8 cellular contexts compared by ENCODE assay signal in genomic region chr15:83066761-83067637, GRCh38. TPM values are rescaled to one million over a fixed set of nuclear protein-coding genes. Genes with fewer than 3 reads are reported as not detected.
DNase-seq lines count a peak whose midpoint lies in the region; ATAC-seq and TF ChIP-seq lines count a peak whose summit lies in the region.

BTBD1 (minus strand) TSS chr15:83067252; CDS start chr15:83067151, 101 bp downstream.

- CTCF ChIA-PET in PC-3 (lab: Charles Lee) = interaction anchor here (0.6 to 1.0 kb wide), 4 partner anchors 51 to 748 kb away, joined by 3 to 8 read pairs (median 3); no protein-coding TSS in a partner anchor

- peaks cover 11% of the 10 kb centered on the region; the same call in 1 of the 2 replicates for H3K36me3 ChIP-seq in HUES48 (ENCODE audit: control insufficient read depth, insufficient read depth, low read length)
- peaks cover 6% of the 10 kb centered on the region; the same call in 1 of the 2 replicates for H3K36me3 ChIP-seq in PC-3 (ENCODE audit: low read depth, low read length)
- H3K36me3 ChIP-seq in mucosa of stomach (ENCODE audit: control insufficient read depth, insufficient read depth, low read length) = no peaks in the 10 kb centered on the region

- ATAC-seq in GM21423 (IDR thresholded peaks at IDR 0.05; ENCODE audit: unreplicated experiment) = peak; percentile 86
- ATAC-seq in PC-3 = peak; percentile 94

- H3K4me3 ChIP-seq in HUES48 (ENCODE audit: low read depth, low read length) (peak within 1 kb of the TSS; percentile 97), PC-3 (ENCODE audit: low read length) (peak within 1 kb of the TSS; percentile 79), epithelial cell of proximal tubule (ENCODE audit: low read depth, low read length) (peak within 1 kb of the TSS; percentile 86), mucosa of stomach (ENCODE audit: low read length) (peak within 1 kb of the TSS; percentile 42)

- peak within 1 kb of the TSS; percentile 91 for H3K27ac ChIP-seq in HUES48 (ENCODE audit: low read depth, low read length)
- H3K27ac ChIP-seq in PC-3 (ENCODE audit: low read length) = peak within 1 kb of the TSS; percentile 63

- DNase-seq in DMS 273 treated with DMSO at 0.1 percent for 48 hours (lab: John Stamatoyannopoulos, UW) (peak; percentile 57), PC-3 (peak; percentile 97), activated T-cell treated with anti-CD3 and anti-CD28 coated beads for 48 hours (ENCODE audit: low read depth) (peak; percentile 94), epithelial cell of proximal tubule (ENCODE audit: low read depth) (peak; percentile 30)
- peak; percentile 93 for DNase-seq in stimulated activated CD8-positive, alpha-beta memory T cell treated with anti-CD3 and anti-CD28 coated beads, Interleukin-4, amount 100 ng/mL, for 48 hours

- TF ChIP-seq CTCF in PC-3 (conservative IDR thresholded peaks at IDR 0.05; ENCODE audit: low read depth, low read length) (no peak), epithelial cell of proximal tubule (conservative IDR thresholded peaks at IDR 0.05; ENCODE audit: low read depth, low read length) (peak; percentile 6)

- peak within 1 kb of the TSS; percentile 94 for H3K9ac ChIP-seq in HUES48 (ENCODE audit: low read depth, low read length)
- H3K9ac ChIP-seq in PC-3 (ENCODE audit: low read length) = peak within 1 kb of the TSS; percentile 85
- H3K9ac ChIP-seq in mucosa of stomach (ENCODE audit: low read length) = peak within 1 kb of the TSS; percentile 82

- peak within 1 kb of the TSS; percentile 86 for H3K4me2 ChIP-seq in PC-3 (ENCODE audit: low read length)

- POLR2A ChIA-PET in PC-3 (lab: Charles Lee; ENCODE audit: unreplicated experiment) = interaction anchor here (0.6 kb wide), 2 partner anchors 18 to 314 kb away, joined by 3 read pairs; no protein-coding TSS in a partner anchor

- H2AFZ ChIP-seq in PC-3 (ENCODE audit: low read length) = peak within 1 kb of the TSS; percentile 78

- intact Hi-C loops in PC-3 (cut with micrococcal nuclease) = loop anchor here (5.0 kb wide), 1 partner anchor 140 kb away; the partner anchor contains the start of gene HDGFL3

- H3K9me2 ChIP-seq in PC-3 (replicated peaks; ENCODE audit: low read length) = no peaks in the 10 kb centered on the region

- peaks cover 50% of the 10 kb centered on the region for H3K79me2 ChIP-seq in PC-3 (ENCODE audit: low read length)

- peaks cover 40% of the 10 kb centered on the region for H3K4me1 ChIP-seq in HUES48 (ENCODE audit: control insufficient read depth, insufficient read depth, low read length)
- H3K4me1 ChIP-seq in PC-3 (ENCODE audit: insufficient read depth, low read length) = peaks cover 20% of the 10 kb centered on the region
- peaks cover 13% of the 10 kb centered on the region for H3K4me1 ChIP-seq in mucosa of stomach (ENCODE audit: control insufficient read depth, insufficient read depth, low read length)

- no peaks in the 10 kb centered on the region for H3K27me3 ChIP-seq in HUES48 (ENCODE audit: control insufficient read depth, insufficient read depth, low read length)
- H3K27me3 ChIP-seq in PC-3 (ENCODE audit: low read length) = no peaks in the 10 kb centered on the region
- H3K27me3 ChIP-seq in mucosa of stomach (ENCODE audit: control insufficient read depth, insufficient read depth, low read length) = no peaks in the 10 kb centered on the region

- H3K9me3 ChIP-seq in HUES48 (ENCODE audit: control insufficient read depth, insufficient read depth, low read length) (peaks cover 9% of the 10 kb centered on the region; the same call in 1 of the 2 replicates), PC-3 (ENCODE audit: low read length) (no peaks in the 10 kb centered on the region), mucosa of stomach (ENCODE audit: control insufficient read depth, low read length) (no peaks in the 10 kb centered on the region)

- peaks cover 37% of the 10 kb centered on the region for H4K20me1 ChIP-seq in PC-3 (ENCODE audit: low read length)

- H3F3A ChIP-seq in PC-3 (ENCODE audit: low read length, unreplicated experiment) = no peaks in the 10 kb centered on the region

- no TSS peak for BruUV-seq in PC-3 (replicated peaks; lab: Mats Ljungman, UMichigan)

RNA-seq across cellular contexts. Expression of gene BTBD1, which starts in this region (rescaled TPM):
- total RNA-seq in PC-3 (2014; rRNA removed) (83.9 and 109 TPM in 2 replicates), epithelial cell of proximal tubule (47.6 and 62.1 TPM in 2 replicates)

Comparison
In these comparisons a context has a peak if more than half of its experiments do, and no peak if none do; other contexts are left out.
1. Peak in every context shown above with its lines: DNase-seq, ATAC-seq, H3K4me3 ChIP-seq and H3K27ac ChIP-seq.
2. DNase-seq: peak in every context shown above with its lines; median percentile 97 in PC-3; 94 in activated T-cell treated with anti-CD3 and anti-CD28 coated beads for 48 hours; 93 in stimulated activated CD8-positive, alpha-beta memory T cell treated with anti-CD3 and anti-CD28 coated beads, Interleukin-4, amount 100 ng/mL, for 48 hours; 57 in DMS 273 treated with DMSO at 0.1 percent for 48 hours; 30 in epithelial cell of proximal tubule.
3. H3K4me3 ChIP-seq: peak in every context shown above with its lines; median percentile 97 in HUES48; 86 in epithelial cell of proximal tubule; 79 in PC-3; 42 in mucosa of stomach.